13 cellular contexts compared by ENCODE assay signal in genomic region chr13:84812078-84812477, GRCh38.
DNase-seq lines count a peak whose midpoint lies in the region; TF ChIP-seq lines count a peak whose summit lies in the region.
"Had no signal": no experiment of that assay in that cellular context is flagged by ENCODE, and none has a peak within 500 bp of the region (broad histone marks: within the 10 kb centered on the region; RNA-seq: fewer than 3 reads in every experiment).

No MANE protein-coding gene starts in this region.

- H3K9ac ChIP-seq in endodermal cell (ENCODE audit: extremely low read depth, low read length, poor library complexity, severe bottlenecking) = no peak overlapping the region
- H3K9ac ChIP-seq: BLaER1 had no signal

- no peaks in the 10 kb centered on the region for H3K4me1 Mint-ChIP-seq in endodermal cell
- H3K4me1 Mint-ChIP-seq: CD8-positive, alpha-beta memory T cell had no signal

- H3K36me3 Mint-ChIP-seq in endodermal cell (ENCODE audit: low read depth) = no peaks in the 10 kb centered on the region
- H3K36me3 Mint-ChIP-seq: CD8-positive, alpha-beta memory T cell had no signal

- H3K4me3 Mint-ChIP-seq in endodermal cell = no peak overlapping the region
- H3K4me3 Mint-ChIP-seq: CD8-positive, alpha-beta memory T cell had no signal

- 60 to 92% methylated on average over 1 to 2 of the region's 2 CpGs for WGBS in endodermal cell (ENCODE audit: insufficient coverage in 1 of 2, insufficient read length in 1 of 2), 2 experiments

- no peaks in the 10 kb centered on the region for H3K27me3 Mint-ChIP-seq in endodermal cell (ENCODE audit: insufficient read depth)
- H3K27me3 Mint-ChIP-seq: CD8-positive, alpha-beta memory T cell had no signal

- no peaks in the 10 kb centered on the region for H3K4me1 ChIP-seq in endodermal cell (ENCODE audit: control insufficient read depth, insufficient read depth, low read length)
- H3K4me1 ChIP-seq: BLaER1, Caco-2 had no signal

- no peaks in the 10 kb centered on the region for H3K9me3 Mint-ChIP-seq in endodermal cell

- no peaks in the 10 kb centered on the region for H3K36me3 ChIP-seq in endodermal cell (ENCODE audit: control insufficient read depth, insufficient read depth, low read length)
- H3K36me3 ChIP-seq: BLaER1 had no signal

- DNase-seq in NCI-H748 (lab: John Stamatoyannopoulos, UW; ENCODE audit: unreplicated experiment) = peak; percentile 19
- DNase-seq in NCI-H748 treated with DMSO at 0.1 percent for 48 hours (lab: John Stamatoyannopoulos, UW) = no peak
- no peak for DNase-seq in endodermal cell
- no peak for DNase-seq in NCI-H524 (lab: John Stamatoyannopoulos, UW)
- DNase-seq in stimulated activated naive CD4-positive, alpha-beta T cell (lab: John Stamatoyannopoulos, UW) = no peak
- no peak for DNase-seq in GM03348 (ENCODE audit: low spot score)
- DNase-seq: Caco-2; CD8-positive, alpha-beta memory T cell; DND-41; GDM1 had no signal

- TF ChIP-seq CTCF in endodermal cell (conservative IDR thresholded peaks at IDR 0.05) = peak; percentile 28

- no peak overlapping the region for H3K27ac Mint-ChIP-seq in endodermal cell
- H3K27ac Mint-ChIP-seq: CD8-positive, alpha-beta memory T cell had no signal

- H3K9me3 ChIP-seq in endodermal cell (ENCODE audit: control insufficient read depth, low read length) = no peaks in the 10 kb centered on the region
- H3K9me3 ChIP-seq: BLaER1, Caco-2 had no signal

- H3K27me3 ChIP-seq in endodermal cell (ENCODE audit: control insufficient read depth, insufficient read depth, low read length, poor library complexity, severe bottlenecking) = no peaks in the 10 kb centered on the region
- H3K27me3 ChIP-seq: BLaER1 had no signal

- H3K27ac ChIP-seq in endodermal cell (ENCODE audit: low read depth, low read length) = no peak overlapping the region
- H3K27ac ChIP-seq: 22Rv1, BLaER1 had no signal

- TF ChIP-seq EP300 in Ishikawa (IDR thresholded peaks at IDR 0.05; ENCODE audit: borderline replicate concordance) = no peak

- TF ChIP-seq RAD21 in Ishikawa (IDR thresholded peaks at IDR 0.05; ENCODE audit: low read depth) = peak; percentile 18; the same call in 1 of the 2 replicates

- H3K4me3 ChIP-seq in endodermal cell (ENCODE audit: low read length) = no peak overlapping the region
- H3K4me3 ChIP-seq: BLaER1 had no signal

TF ChIP-seq in Ishikawa, 13 proteins besides CTCF, POLR2A, EP300 and RAD21:
- TF ChIP-seq CEBPB (IDR thresholded peaks at IDR 0.05) = no peak
- no peak for TF ChIP-seq USF1 (IDR thresholded peaks at IDR 0.05)
- no peak for TF ChIP-seq TAF1 (IDR thresholded peaks at IDR 0.05; ENCODE audit: low read depth)
- no peak for TF ChIP-seq YY1 (IDR thresholded peaks at IDR 0.05; ENCODE audit: low read depth)
- no peak for TF ChIP-seq TCF12 (IDR thresholded peaks at IDR 0.05; ENCODE audit: low read depth)
- TF ChIP-seq MAX (IDR thresholded peaks at IDR 0.05) = no peak
- TF ChIP-seq FOXM1 (IDR thresholded peaks at IDR 0.05; ENCODE audit: borderline replicate concordance, low read depth) = no peak
- no peak for TF ChIP-seq TEAD4 (IDR thresholded peaks at IDR 0.05)
- no peak for TF ChIP-seq REST (IDR thresholded peaks at IDR 0.05; ENCODE audit: low read depth)
- TF ChIP-seq EGR1 (IDR thresholded peaks at IDR 0.05) = no peak
- no peak for TF ChIP-seq ZBTB7A (IDR thresholded peaks at IDR 0.05; ENCODE audit: low read depth)
- TF ChIP-seq NFIC (IDR thresholded peaks at IDR 0.05) = no peak
- no peak for TF ChIP-seq CREB1 (IDR thresholded peaks at IDR 0.05; ENCODE audit: low read depth)
